Comparison of ENCODE assay signal across 22 cellular contexts in the genomic region with DNA sequence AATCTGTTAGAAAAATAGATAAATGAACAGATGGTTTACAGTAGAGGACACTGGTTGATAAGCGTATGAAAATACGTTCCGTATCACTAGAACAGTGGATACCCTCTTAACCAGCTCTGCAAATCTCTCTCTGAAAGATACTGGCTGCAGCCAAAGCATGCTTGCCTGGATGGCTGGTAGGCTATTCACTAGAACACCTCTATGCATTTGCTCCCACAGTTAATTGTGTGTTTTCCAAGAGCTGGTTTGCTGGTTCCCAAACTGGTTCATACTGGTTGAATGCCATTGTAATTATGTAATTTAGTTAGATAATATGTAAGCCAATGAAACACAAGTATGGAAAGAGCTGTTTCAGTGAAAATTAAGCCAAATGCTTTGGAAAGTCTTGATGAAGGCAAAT.
A peak's percentile ranks its signal among the peaks of the same experiment; 100 is the strongest.
DNase-seq lines count a peak whose midpoint lies in the region; ATAC-seq and TF ChIP-seq lines count a peak whose summit lies in the region.
"Had no signal": no experiment of that assay in that cellular context is flagged by ENCODE, and none has a peak within 500 bp of the region (broad histone marks: within the 10 kb centered on the region; RNA-seq: fewer than 3 reads in every experiment).

No MANE protein-coding gene starts in this region.

- H2BK120ac ChIP-seq in mesenchymal stem cell (ENCODE audit: low read depth, low read length): no peak overlapping the region

- H3K4me3 ChIP-seq in right atrium auricular region (no peak overlapping the region), epithelial cell of esophagus (ENCODE audit: low read length) (no peak overlapping the region), mesenchymal stem cell (ENCODE audit: insufficient read depth in 1 of 2, low read depth in 1 of 2, low read length in 2 of 2) (peak overlapping the region in 1 of 2 experiments; percentile 30), transverse colon (no peak overlapping the region)
- H3K4me3 ChIP-seq: prostate gland, SJCRH30 had no signal

- no peak overlapping the region for H3K18ac ChIP-seq in mesenchymal stem cell (ENCODE audit: low read depth in 1 of 2, low read length in 2 of 2)

- no peak overlapping the region for H4K91ac ChIP-seq in mesenchymal stem cell (ENCODE audit: low read length)

- peak overlapping the region in 1 of 2 donors; percentile 37 for H3K27ac ChIP-seq in right atrium auricular region
- H3K27ac ChIP-seq in mesenchymal stem cell (ENCODE audit: low read length, poor library complexity, severe bottlenecking): peak overlapping the region; percentile 63
- peak overlapping the region; percentile 21 to 61 (median 48) for H3K27ac ChIP-seq in transverse colon
- no peak overlapping the region for H3K27ac ChIP-seq in CD4-positive, alpha-beta T cell (ENCODE audit: low read depth, low read length)
- H3K27ac ChIP-seq: prostate gland, SJCRH30 had no signal

- H3K27ac Mint-ChIP-seq in CD4-positive, alpha-beta T cell: no peak overlapping the region
- H3K27ac Mint-ChIP-seq: activated CD8-positive, alpha-beta T cell treated with anti-CD3 and anti-CD28 coated beads, Interleukin-2, amount 10 ng/mL, durations not matched to agents 7 days and 5 days; activated naive CD8-positive, alpha-beta T cell; CD4-positive, alpha-beta memory T cell; naive B cell had no signal

- CTCF ChIA-PET in CD4-positive, alpha-beta T cell (lab: Charles Lee): no interaction called here

- H3K4me1 ChIP-seq in right atrium auricular region (peaks cover 0 to 34% of the 10 kb centered on the region in 2 donors), mesenchymal stem cell (ENCODE audit: control insufficient read depth, insufficient read depth, low read depth, low read length) (peaks cover 2% of the 10 kb centered on the region), transverse colon (peaks cover 13 to 34% (median 19%) of the 10 kb centered on the region in 4 donors)
- H3K4me1 ChIP-seq: prostate gland, SJCRH30 had no signal

- TF ChIP-seq POLR2A in transverse colon (IDR thresholded peaks at IDR 0.05): no peak

- H3K14ac ChIP-seq in mesenchymal stem cell (ENCODE audit: low read length in 2 of 2): no peak overlapping the region

- H2BK12ac ChIP-seq in mesenchymal stem cell (ENCODE audit: low read length in 2 of 2): peak overlapping the region in 1 of 2 experiments; percentile 21

- H3K27me3 ChIP-seq in right atrium auricular region (no peaks in the 10 kb centered on the region), mesenchymal stem cell (ENCODE audit: control insufficient read depth in 1 of 2, insufficient read depth in 1 of 2, low read length in 2 of 2) (no peaks in the 10 kb centered on the region), transverse colon (no peaks in the 10 kb centered on the region)
- H3K27me3 ChIP-seq in CD4-positive, alpha-beta T cell (ENCODE audit: control insufficient read depth, insufficient read depth, low read length): no peaks in the 10 kb centered on the region
- H3K27me3 ChIP-seq: SJCRH30 had no signal

- H2AFZ ChIP-seq in mesenchymal stem cell (ENCODE audit: low read depth, low read length): no peak overlapping the region

- peaks cover 5% of the 10 kb centered on the region for H3K27me3 Mint-ChIP-seq in CD4-positive, alpha-beta T cell
- H3K27me3 Mint-ChIP-seq: activated naive CD8-positive, alpha-beta T cell; naive B cell had no signal

- no peak overlapping the region for H3K4ac ChIP-seq in mesenchymal stem cell (ENCODE audit: low read depth in 1 of 2, low read length in 2 of 2)

- intact Hi-C loops in Right ventricle myocardium superior (cut with DNase I) (no loop called here), transverse colon (cut with DNase I; ENCODE audit: low total_unique reads) (no loop called here)
- intact Hi-C loops in CD4-positive, alpha-beta T cell (cut with DNase I, micrococcal nuclease): no loop called here

- DNase-seq in Right ventricle myocardium superior: no peak
- DNase-seq in right atrium auricular region (ENCODE audit: low spot score): no peak
- DNase-seq in epithelial cell of esophagus (ENCODE audit: low read depth): peak; percentile 52
- no peak for DNase-seq in mesenchymal stem cell
- DNase-seq in transverse colon: no peak
- no peak for DNase-seq in CD4-positive, alpha-beta T cell
- DNase-seq in epidermal melanocyte (ENCODE audit: insufficient read length, low spot score): no peak
- no peak for DNase-seq in CD1c-positive myeloid dendritic cell (ENCODE audit: extremely low spot score)
- DNase-seq: 8988T; activated CD4-positive, alpha-beta T cell treated with anti-CD3 and anti-CD28 coated beads for 1 hour; activated CD8-positive, alpha-beta T cell treated with anti-CD3 and anti-CD28 coated beads, Interleukin-2, amount 10 ng/mL, durations not matched to agents 7 days and 5 days; CD4-positive, alpha-beta memory T cell; foreskin melanocyte; naive B cell; NCI-H1092 treated with DMSO at 0.1 percent for 48 hours; NCI-H187; NCI-H2171 treated with DMSO at 0.1 percent for 48 hours; NCI-H526 treated with DMSO at 0.1 percent for 48 hours; SJCRH30; stimulated activated naive CD8-positive, alpha-beta T cell treated with anti-CD3 and anti-CD28 coated beads, Interleukin-15, Interleukin-2, amounts not matched to agents 100 U/mL and 50 U/mL, for 24 hours had no signal

- no peak overlapping the region for H2BK15ac ChIP-seq in mesenchymal stem cell (ENCODE audit: low read depth, poor library complexity, severe bottlenecking)

- WGBS in mesenchymal stem cell: 96% methylated on average over 3 of the region's 3 CpGs
- 87 to 88% methylated on average over 3 of the region's 3 CpGs for WGBS in transverse colon (ENCODE audit: low coverage in 1 of 2), 2 donors

- H3K36me3 Mint-ChIP-seq in CD4-positive, alpha-beta T cell (ENCODE audit: low read depth): no peaks in the 10 kb centered on the region
- H3K36me3 Mint-ChIP-seq: activated naive CD8-positive, alpha-beta T cell; CD4-positive, alpha-beta memory T cell; naive B cell had no signal

- H3K79me1 ChIP-seq in mesenchymal stem cell (replicated peaks; ENCODE audit: low read length, poor library complexity, severe bottlenecking): no peaks in the 10 kb centered on the region

- no peaks in the 10 kb centered on the region for H3K9me3 ChIP-seq in right atrium auricular region
- H3K9me3 ChIP-seq in mesenchymal stem cell (ENCODE audit: control insufficient read depth, low read length): no peaks in the 10 kb centered on the region
- H3K9me3 ChIP-seq in transverse colon: no peaks in the 10 kb centered on the region
- no peaks in the 10 kb centered on the region for H3K9me3 ChIP-seq in CD4-positive, alpha-beta T cell (ENCODE audit: control insufficient read depth, low read length)
- H3K9me3 ChIP-seq: prostate gland, SJCRH30 had no signal

- no peak overlapping the region for H3K4me3 Mint-ChIP-seq in CD4-positive, alpha-beta T cell
- H3K4me3 Mint-ChIP-seq: activated CD8-positive, alpha-beta T cell treated with anti-CD3 and anti-CD28 coated beads, Interleukin-2, amount 10 ng/mL, durations not matched to agents 7 days and 5 days; activated naive CD8-positive, alpha-beta T cell; CD4-positive, alpha-beta memory T cell; naive B cell had no signal

- H3K4me2 ChIP-seq in mesenchymal stem cell (ENCODE audit: low read length, poor library complexity, severe bottlenecking): no peak overlapping the region

- no peaks in the 10 kb centered on the region for H3K4me1 Mint-ChIP-seq in CD4-positive, alpha-beta T cell (ENCODE audit: low read depth)
- H3K4me1 Mint-ChIP-seq: CD4-positive, alpha-beta memory T cell; naive B cell had no signal

- no peak for TF ChIP-seq EP300 in transverse colon (IDR thresholded peaks at IDR 0.05; ENCODE audit: low read depth)

- in situ Hi-C loops in transverse colon (cut with MboI; ENCODE audit: low pct_ligation_motif_present in 1 of 4, low pct_unique_long_range_greater_than_20kb in 1 of 4, low sequenced_read_pairs in 3 of 4): no loop called here

- H3K36me3 ChIP-seq in right atrium auricular region (no peaks in the 10 kb centered on the region), mesenchymal stem cell (ENCODE audit: control insufficient read depth in 1 of 2, insufficient read depth in 2 of 2, low read depth in 1 of 2, low read length in 2 of 2) (peaks cover 0 to 37% of the 10 kb centered on the region in 2 experiments), transverse colon (no peaks in the 10 kb centered on the region)
- H3K36me3 ChIP-seq: prostate gland, SJCRH30 had no signal

- no peak overlapping the region for H3K23ac ChIP-seq in mesenchymal stem cell (ENCODE audit: low read length in 2 of 2)

- H3K9ac ChIP-seq in mesenchymal stem cell (ENCODE audit: low read length): no peak overlapping the region

- no peaks in the 10 kb centered on the region for H3K9me3 Mint-ChIP-seq in CD4-positive, alpha-beta T cell
- H3K9me3 Mint-ChIP-seq: CD4-positive, alpha-beta memory T cell had no signal

- no peak overlapping the region for H4K8ac ChIP-seq in mesenchymal stem cell (ENCODE audit: low read length)

- TF ChIP-seq CTCF in right atrium auricular region (IDR thresholded peaks at IDR 0.05) (no peak), epithelial cell of esophagus (IDR thresholded peaks at IDR 0.05; ENCODE audit: insufficient read depth, low read depth, low read length, missing control alignments) (no peak), transverse colon (IDR thresholded peaks at IDR 0.05) (no peak)
- no peak for TF ChIP-seq CTCF in CD4-positive, alpha-beta T cell (IDR thresholded peaks at IDR 0.05)

- H2AK5ac ChIP-seq in mesenchymal stem cell (ENCODE audit: low read length, severe bottlenecking): no peak overlapping the region

- no peak overlapping the region for H2BK5ac ChIP-seq in mesenchymal stem cell (ENCODE audit: low read depth, low read length, poor library complexity, severe bottlenecking)

- peak; percentile 21 for ATAC-seq in Right ventricle myocardium superior (ENCODE audit: poor library complexity)
- no peak for ATAC-seq in CD4-positive, alpha-beta T cell (ENCODE audit: poor library complexity)
- ATAC-seq: activated CD8-positive, alpha-beta T cell treated with anti-CD3 and anti-CD28 coated beads, Interleukin-2, amount 10 ng/mL, durations not matched to agents 7 days and 5 days; stimulated activated naive CD8-positive, alpha-beta T cell treated with anti-CD3 and anti-CD28 coated beads, Interleukin-15, Interleukin-2, amounts not matched to agents 100 U/mL and 50 U/mL, for 24 hours had no signal

- POLR2A ChIA-PET in CD4-positive, alpha-beta T cell (lab: Charles Lee): no interaction called here
